ENCODE assay signal across 8 cellular contexts in genomic region chr2:202172439-202173191, GRCh38.
DNase-seq lines count a peak whose midpoint lies in the region; ATAC-seq and TF ChIP-seq lines count a peak whose summit lies in the region.

No MANE protein-coding gene starts in this region.

- no peak overlapping the region for H3K4me3 ChIP-seq in BE2C (ENCODE audit: low read depth, low read length)

- H3K36me3 Mint-ChIP-seq in activated naive CD8-positive, alpha-beta T cell = peaks cover 2% of the 10 kb centered on the region

- DNase-seq in GM19238 (ENCODE audit: insufficient read length, low spot score) = peak; percentile 20
- peak in 2 of 3 donors; percentile 48 to 58 for DNase-seq in stimulated activated CD4-positive, alpha-beta T cell treated with anti-CD3 and anti-CD28 coated beads, Interleukin-12 subunit alpha, Interleukin-12 subunit beta, amount 100 ng/mL, for 48 hours (ENCODE audit: low read depth in 2 of 3, low spot score in 1 of 3)
- no peak for DNase-seq in NCI-H2196 (lab: John Stamatoyannopoulos, UW; ENCODE audit: unreplicated experiment)
- DNase-seq in NCI-H82 treated with DMSO at 0.1 percent for 48 hours (lab: John Stamatoyannopoulos, UW; ENCODE audit: unreplicated experiment) = no peak
- no peak for DNase-seq in BE2C

- H3K4me1 ChIP-seq in BE2C = no peaks in the 10 kb centered on the region

- no peaks in the 10 kb centered on the region for H3K27me3 ChIP-seq in BE2C

- H3K27me3 Mint-ChIP-seq in activated naive CD8-positive, alpha-beta T cell = peaks cover 5% of the 10 kb centered on the region

- ATAC-seq in HG02884 (IDR thresholded peaks at IDR 0.05; ENCODE audit: unreplicated experiment) (peak; percentile 73), HG03097 (IDR thresholded peaks at IDR 0.05; ENCODE audit: low FRiP score, unreplicated experiment) (no peak)

- peak overlapping the region; percentile 64 for H3K4me3 Mint-ChIP-seq in activated naive CD8-positive, alpha-beta T cell

- TF ChIP-seq CTCF in BE2C (IDR thresholded peaks at IDR 0.05; ENCODE audit: low read depth, low read length) = no peak

- no peaks in the 10 kb centered on the region for H3K9me3 Mint-ChIP-seq in activated naive CD8-positive, alpha-beta T cell (ENCODE audit: low read depth)

- peak overlapping the region; percentile 68 for H3K27ac Mint-ChIP-seq in activated naive CD8-positive, alpha-beta T cell

- H3K9me3 ChIP-seq in BE2C = no peaks in the 10 kb centered on the region

- no peaks in the 10 kb centered on the region for H3K36me3 ChIP-seq in BE2C

- H3K4me1 Mint-ChIP-seq in activated naive CD8-positive, alpha-beta T cell (ENCODE audit: low read depth) = peaks cover 19% of the 10 kb centered on the region

Comparison
In these comparisons a context has a peak if more than half of its experiments do, and no peak if none do; other contexts are left out.
1. DNase-seq: peak in GM19238 (single experiment) and stimulated activated CD4-positive, alpha-beta T cell treated with anti-CD3 and anti-CD28 coated beads, Interleukin-12 subunit alpha, Interleukin-12 subunit beta, amount 100 ng/mL, for 48 hours (2 of 3); none in NCI-H2196 (single experiment), NCI-H82 treated with DMSO at 0.1 percent for 48 hours (single experiment) and BE2C (single experiment).